10 cellular contexts compared by ENCODE assay signal in the genomic region with DNA sequence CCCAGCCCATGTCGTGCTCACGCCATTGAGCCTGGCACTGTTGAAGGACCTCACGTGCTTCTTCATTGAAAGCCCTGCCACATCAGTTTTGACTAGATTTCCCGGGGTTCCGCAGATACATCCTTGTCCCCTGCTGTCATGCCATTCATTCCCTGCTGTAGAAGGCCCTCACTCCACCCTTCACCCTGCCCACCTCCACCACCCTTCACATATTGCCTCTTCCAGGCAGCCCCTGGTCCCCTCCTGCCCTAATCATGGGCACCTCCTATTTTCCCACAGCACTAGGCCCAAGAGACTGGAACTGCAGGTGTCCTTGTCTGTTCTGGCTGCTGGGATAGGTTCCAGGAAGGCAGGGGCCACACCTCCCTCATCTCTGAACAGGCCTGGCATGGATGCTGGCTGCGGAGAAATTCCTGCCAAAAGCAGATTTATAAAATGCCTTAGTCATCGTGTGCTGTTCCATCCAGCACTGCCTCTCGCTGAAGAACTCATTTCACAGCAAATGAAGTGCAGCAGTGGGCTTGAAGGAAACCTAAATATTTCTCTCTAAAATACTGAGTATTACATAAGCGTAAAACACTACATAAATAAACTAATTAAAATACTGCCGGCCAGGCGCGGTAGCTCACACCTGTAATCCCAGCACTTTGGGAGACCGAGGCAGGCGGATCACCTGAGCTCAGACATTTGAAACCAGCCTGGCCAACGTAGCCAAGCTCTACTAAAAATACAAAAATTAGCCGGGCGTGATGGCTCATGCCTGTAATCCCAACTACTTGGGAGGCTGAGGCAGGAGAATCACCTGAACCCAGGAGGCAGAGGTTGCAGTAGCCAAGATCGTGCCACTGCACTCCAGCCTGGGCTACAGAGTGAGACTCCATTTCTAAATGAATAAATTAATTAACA. TPM values are rescaled to one million over a fixed set of nuclear protein-coding genes. Genes with fewer than 3 reads are reported as not detected.
DNase-seq lines count a peak whose midpoint lies in the region; ATAC-seq, FAIRE-seq and TF ChIP-seq lines count a peak whose summit lies in the region.
"Had no signal": no experiment of that assay in that cellular context is flagged by ENCODE, and none has a peak within 500 bp of the region (broad histone marks: within the 10 kb centered on the region; RNA-seq: fewer than 3 reads in every experiment).

No MANE protein-coding gene starts in this region.

- intact Hi-C loops in upper lobe of right lung (cut with DNase I) = no loop called here
- intact Hi-C loops in Caco-2 (cut with micrococcal nuclease; ENCODE audit: unreplicated experiment) = no loop called here

- peak overlapping the region; percentile 69 for H3K4me2 ChIP-seq in keratinocyte (ENCODE audit: control insufficient read depth, extremely low read depth, insufficient read depth, low read depth, low read length)

- POLR2A ChIA-PET in Caco-2 (lab: Charles Lee) = no interaction called here

- peaks cover 3% of the 10 kb centered on the region for H3K9me1 ChIP-seq in keratinocyte (ENCODE audit: control insufficient read depth, extremely low read depth, insufficient read depth, low read length)

- no peaks in the 10 kb centered on the region for H3K9me3 Mint-ChIP-seq in Caco-2 (ENCODE audit: unreplicated experiment)
- H3K9me3 Mint-ChIP-seq: immature natural killer cell had no signal

- no peaks in the 10 kb centered on the region for H3K27me3 Mint-ChIP-seq in Caco-2 (ENCODE audit: insufficient read depth, unreplicated experiment)

- in situ Hi-C loops in brain microvascular endothelial cell (cut with HindIII; ENCODE audit: low pct_ligation_motif_present, low sequenced_read_pairs) = no loop called here

- H3K4me1 ChIP-seq in keratinocyte (ENCODE audit: control insufficient read depth, extremely low read depth, insufficient read depth, low read length) (peaks cover 36% of the 10 kb centered on the region), upper lobe of right lung (no peaks in the 10 kb centered on the region), Caco-2 (no peaks in the 10 kb centered on the region)

- peak overlapping the region; percentile 52 for H3K9ac ChIP-seq in keratinocyte (ENCODE audit: control insufficient read depth, extremely low read depth, insufficient read depth, low read length)

- H3K27ac Mint-ChIP-seq in Caco-2 (ENCODE audit: unreplicated experiment) = no peak overlapping the region
- H3K27ac Mint-ChIP-seq: immature natural killer cell had no signal

- no peaks in the 10 kb centered on the region for H3K79me2 ChIP-seq in keratinocyte (ENCODE audit: control insufficient read depth, insufficient read depth, low read length)

- dilution Hi-C loops in keratinocyte (cut with MboI; ENCODE audit: extremely low pct_ligation_motif_present, low sequenced_read_pairs) = no loop called here

- DNase-seq in DMS 273 (lab: John Stamatoyannopoulos, UW; ENCODE audit: unreplicated experiment) (peak; percentile 36), DMS 273 treated with DMSO at 0.1 percent for 48 hours (lab: John Stamatoyannopoulos, UW) (no peak), brain microvascular endothelial cell (peak; percentile 14), keratinocyte (ENCODE audit: low read depth, low spot score) (peak; percentile 28), upper lobe of right lung (peak; percentile 72), Caco-2 (no peak), NCI-H748 treated with DMSO at 0.1 percent for 48 hours (lab: John Stamatoyannopoulos, UW) (no peak)
- DNase-seq: immature natural killer cell had no signal

- no peak overlapping the region for H3K4me3 ChIP-seq in brain microvascular endothelial cell (ENCODE audit: low read depth, low read length)
- H3K4me3 ChIP-seq in keratinocyte (ENCODE audit: control insufficient read depth in 2 of 3, extremely low read depth in 1 of 3, insufficient read depth in 2 of 3, low read depth in 1 of 3, low read length in 3 of 3) = peak overlapping the region in 1 of 3 experiments; percentile 11
- no peak overlapping the region for H3K4me3 ChIP-seq in upper lobe of right lung
- no peak overlapping the region for H3K4me3 ChIP-seq in Caco-2 (ENCODE audit: low read depth, low read length)

- TF ChIP-seq CTCF in brain microvascular endothelial cell (IDR thresholded peaks at IDR 0.05; ENCODE audit: low read depth, low read length, missing control alignments) (no peak), keratinocyte (optimal IDR thresholded peaks at IDR 0.05 in 1 of 3, IDR thresholded peaks at IDR 0.05 in 1 of 3, conservative IDR thresholded peaks at IDR 0.05 in 1 of 3; ENCODE audit: extremely low read depth in 1 of 3, insufficient read depth in 2 of 3, low read length in 3 of 3) (no peak), upper lobe of right lung (IDR thresholded peaks at IDR 0.05) (no peak), Caco-2 (IDR thresholded peaks at IDR 0.05; ENCODE audit: insufficient read depth in 1 of 2, low read depth in 1 of 2, low read length in 1 of 2, severe bottlenecking in 1 of 2, unreplicated experiment in 1 of 2) (no peak)

- ATAC-seq in upper lobe of right lung (peak; percentile 73), GM21717 (IDR thresholded peaks at IDR 0.05; ENCODE audit: unreplicated experiment) (no peak)

- H3K9me3 ChIP-seq in keratinocyte (ENCODE audit: control insufficient read depth, low read depth, low read length) (no peaks in the 10 kb centered on the region), upper lobe of right lung (no peaks in the 10 kb centered on the region), Caco-2 (no peaks in the 10 kb centered on the region)

- no peak overlapping the region for H2AFZ ChIP-seq in keratinocyte (ENCODE audit: control insufficient read depth, low read length)

- H4K20me1 ChIP-seq in keratinocyte (ENCODE audit: control insufficient read depth, extremely low read depth, insufficient read depth, low read length) = no peaks in the 10 kb centered on the region

- FAIRE-seq in keratinocyte (lab: Jason Lieb, UNC) = peak; percentile 95

- H3K27me3 ChIP-seq in brain microvascular endothelial cell (replicated peaks) (no peaks in the 10 kb centered on the region), keratinocyte (ENCODE audit: control insufficient read depth, extremely low read depth, insufficient read depth, low read length) (no peaks in the 10 kb centered on the region), upper lobe of right lung (no peaks in the 10 kb centered on the region), Caco-2 (replicated peaks; ENCODE audit: control insufficient read depth, insufficient read depth, low read length) (no peaks in the 10 kb centered on the region)

- H3K27ac ChIP-seq in brain microvascular endothelial cell (no peak overlapping the region), keratinocyte (ENCODE audit: control insufficient read depth, insufficient read depth, low read length) (peak overlapping the region; percentile 64), upper lobe of right lung (no peak overlapping the region)
- H3K27ac ChIP-seq: 22Rv1 had no signal

- H3K36me3 Mint-ChIP-seq in Caco-2 (ENCODE audit: insufficient read depth, unreplicated experiment) = no peaks in the 10 kb centered on the region

- CTCF ChIA-PET in Caco-2 (lab: Charles Lee) = no interaction called here

- no peaks in the 10 kb centered on the region for H3K36me3 ChIP-seq in brain microvascular endothelial cell (replicated peaks)
- H3K36me3 ChIP-seq in keratinocyte (ENCODE audit: control insufficient read depth in 2 of 2, extremely low read depth in 1 of 2, insufficient read depth in 2 of 2, low read length in 2 of 2) = no peaks in the 10 kb centered on the region
- H3K36me3 ChIP-seq in upper lobe of right lung = no peaks in the 10 kb centered on the region
- H3K36me3 ChIP-seq in Caco-2 (ENCODE audit: control insufficient read depth, insufficient read depth, low read length) = no peaks in the 10 kb centered on the region

- peaks cover 6% of the 10 kb centered on the region for H3K4me1 Mint-ChIP-seq in Caco-2 (ENCODE audit: low read depth, unreplicated experiment)
- H3K4me1 Mint-ChIP-seq: immature natural killer cell had no signal

- BruUV-seq in Caco-2 (replicated peaks; lab: Mats Ljungman, UMichigan) = no TSS peak

- H3K4me3 Mint-ChIP-seq in Caco-2 (ENCODE audit: unreplicated experiment) = no peak overlapping the region
- H3K4me3 Mint-ChIP-seq: immature natural killer cell had no signal

RNA-seq across cellular contexts. Expression of gene EIF4E2, which starts 38.4 kb away (rescaled TPM):
- 41.5 to 82.7 TPM (median 79.2 TPM) in 3 replicates for polyA plus RNA-seq in keratinocyte
- 293 TPM for polyA plus RNA-seq in keratinocyte (2011; ENCODE audit: low read depth)
- 45.9 and 47.7 TPM in 2 replicates for polyA plus RNA-seq in keratinocyte (2011; cell fraction: cytosol; rRNA removed)
- 43.5 and 45.2 TPM in 2 replicates for polyA plus RNA-seq in keratinocyte (2011; cell fraction: nucleus; rRNA removed)
- polyA plus RNA-seq in keratinocyte (2012; ENCODE audit: low replicate concordance) = 69.9 and 111 TPM in 2 replicates
- polyA minus RNA-seq in keratinocyte = 19.2 to 35.6 TPM (median 34.0 TPM) in 3 replicates
- 15.5 TPM for polyA minus RNA-seq in keratinocyte (2011; cell fraction: cytosol; rRNA and poly(A)+ RNA removed)
- polyA minus RNA-seq in keratinocyte (2011; cell fraction: nucleus; rRNA and poly(A)+ RNA removed) = 12.7 and 25.6 TPM in 2 replicates
- total RNA-seq in upper lobe of right lung (68.0 TPM), Caco-2 (2022) (50.8 and 57.2 TPM in 2 replicates)

RNA-seq across cellular contexts. Expression of gene TIGD1, which starts 38.6 kb away (rescaled TPM):
- polyA plus RNA-seq in keratinocyte = 0.67 to 2.3 TPM (median 1.7 TPM) in 3 replicates
- 1.8 TPM for polyA plus RNA-seq in keratinocyte (2011; ENCODE audit: low read depth)
- 0.42 and 0.52 TPM in 2 replicates for polyA plus RNA-seq in keratinocyte (2011; cell fraction: cytosol; rRNA removed)
- 6.2 and 7.8 TPM in 2 replicates for polyA plus RNA-seq in keratinocyte (2011; cell fraction: nucleus; rRNA removed)
- polyA plus RNA-seq in keratinocyte (2012; ENCODE audit: low replicate concordance) = 0.38 and 1.7 TPM in 2 replicates
- polyA minus RNA-seq in keratinocyte = 0.43 to 2.7 TPM (median 1.6 TPM) in 3 replicates
- polyA minus RNA-seq in keratinocyte (2011; cell fraction: cytosol; rRNA and poly(A)+ RNA removed) = not detected
- 2.8 and 3.8 TPM in 2 replicates for polyA minus RNA-seq in keratinocyte (2011; cell fraction: nucleus; rRNA and poly(A)+ RNA removed)
- total RNA-seq in upper lobe of right lung (3.9 TPM), Caco-2 (2022) (4.4 TPM in 2 replicates)

RNA-seq across cellular contexts. Expression of gene EFHD1, which starts 44.5 kb away (rescaled TPM):
- not detected in 3 replicates for polyA plus RNA-seq in keratinocyte
- not detected for polyA plus RNA-seq in keratinocyte (2011; ENCODE audit: low read depth)
- 0.05 TPM in 1 of 2 replicates, not detected in the other for polyA plus RNA-seq in keratinocyte (2011; cell fraction: cytosol; rRNA removed)
- not detected in 2 replicates for polyA plus RNA-seq in keratinocyte (2011; cell fraction: nucleus; rRNA removed)
- polyA plus RNA-seq in keratinocyte (2012; ENCODE audit: low replicate concordance) = not detected in 2 replicates
- not detected in 3 replicates for polyA minus RNA-seq in keratinocyte
- not detected for polyA minus RNA-seq in keratinocyte (2011; cell fraction: cytosol; rRNA and poly(A)+ RNA removed)
- polyA minus RNA-seq in keratinocyte (2011; cell fraction: nucleus; rRNA and poly(A)+ RNA removed) = not detected in 2 replicates
- total RNA-seq in upper lobe of right lung = 10.7 TPM
- 4.1 and 4.2 TPM in 2 replicates for total RNA-seq in Caco-2 (2022)

RNA-seq across cellular contexts. Expression of gene CHRNG, which starts 49.4 kb away (rescaled TPM):
- polyA plus RNA-seq in keratinocyte = not detected in 3 replicates
- polyA plus RNA-seq in keratinocyte (2011; ENCODE audit: low read depth) = not detected
- not detected in 2 replicates for polyA plus RNA-seq in keratinocyte (2011; cell fraction: cytosol; rRNA removed)
- polyA plus RNA-seq in keratinocyte (2011; cell fraction: nucleus; rRNA removed) = not detected in 2 replicates
- 0.07 TPM in 1 of 2 replicates, not detected in the other for polyA plus RNA-seq in keratinocyte (2012; ENCODE audit: low replicate concordance)
- polyA minus RNA-seq in keratinocyte = not detected in 3 replicates
- not detected for polyA minus RNA-seq in keratinocyte (2011; cell fraction: cytosol; rRNA and poly(A)+ RNA removed)
- polyA minus RNA-seq in keratinocyte (2011; cell fraction: nucleus; rRNA and poly(A)+ RNA removed) = not detected in 2 replicates
- total RNA-seq in upper lobe of right lung = not detected
- total RNA-seq in Caco-2 (2022) = not detected in 2 replicates
- polyA plus RNA-seq: immature natural killer cell had no signal

Comparison
In these comparisons a context has a peak if more than half of its experiments do, and no peak if none do; other contexts are left out.
1. DNase-seq: peak in DMS 273 (single experiment), brain microvascular endothelial cell (single experiment), keratinocyte (single experiment) and upper lobe of right lung (single experiment); none in DMS 273 treated with DMSO at 0.1 percent for 48 hours (single experiment), Caco-2 (0 of 2) and NCI-H748 treated with DMSO at 0.1 percent for 48 hours (single experiment).